ENCODE assay signal across 1 cellular context in the genomic region with DNA sequence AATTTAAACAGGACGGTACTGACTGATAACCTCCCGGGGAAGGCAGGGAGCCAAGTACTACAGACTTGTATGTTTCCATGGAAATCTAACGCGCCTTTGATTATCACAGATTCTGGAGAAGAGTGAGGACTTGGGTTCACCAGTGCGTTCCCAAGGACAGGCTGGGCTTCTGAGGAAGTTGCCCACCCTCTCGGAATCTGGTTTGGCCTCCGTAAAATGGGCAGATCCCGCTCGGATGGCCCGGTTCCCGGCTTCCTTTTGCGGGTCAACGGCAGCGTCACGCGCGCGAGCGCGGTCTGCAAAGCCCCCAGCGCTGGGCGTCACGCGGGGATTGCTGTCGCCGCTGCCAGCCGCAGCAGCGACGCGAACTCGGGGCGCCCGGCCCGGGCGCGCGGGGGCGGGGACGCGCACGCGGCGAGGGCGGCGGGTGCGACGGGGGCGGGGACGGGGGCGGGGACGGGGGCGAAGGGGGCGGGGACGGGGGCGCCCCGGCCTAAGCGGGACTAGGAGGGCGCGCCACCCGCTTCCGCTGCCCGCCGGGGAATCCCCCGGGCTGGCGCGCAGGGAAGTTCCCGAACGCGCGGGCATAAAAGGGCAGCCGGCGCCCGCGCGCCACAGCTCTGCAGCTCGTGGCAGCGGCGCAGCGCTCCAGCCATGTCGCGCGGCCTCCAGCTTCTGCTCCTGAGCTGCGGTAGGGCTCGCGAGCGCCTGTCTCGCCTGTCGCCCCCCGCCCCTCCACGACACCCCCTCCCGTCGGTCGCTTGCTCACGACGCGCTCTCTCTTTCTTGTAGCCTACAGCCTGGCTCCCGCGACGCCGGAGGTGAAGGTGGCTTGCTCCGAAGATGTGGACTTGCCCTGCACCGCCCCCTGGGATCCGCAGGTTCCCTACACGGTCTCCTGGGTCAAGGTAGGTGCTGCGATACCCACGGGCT.
TF ChIP-seq lines count a peak whose summit lies in the region.

CD83 (plus strand) TSS at position 615 of the 933 bp plus-strand sequence; CDS start at position 655, 40 bp downstream.

TF ChIP-seq in K562, 482 proteins besides CTCF, POLR2A, EP300 and RAD21 (continued from another document and continues in another):
- TF ChIP-seq MGA (IDR thresholded peaks at IDR 0.05) (peak; percentile 36; the same call in 1 of the 2 replicates), CREB1 (IDR thresholded peaks at IDR 0.05) (peak; percentile 77), CREB1 (CRISPR knock-in tag; IDR thresholded peaks at IDR 0.05) (no peak), KLF6 (CRISPR knock-in tag; IDR thresholded peaks at IDR 0.05; ENCODE audit: borderline replicate concordance) (no peak), TCFL5 (CRISPR knock-in tag; conservative IDR thresholded peaks at IDR 0.05) (no peak), ZBED1 (IDR thresholded peaks at IDR 0.05) (peak; percentile 89; the same call in 1 of the 2 replicates), ZFP30 (CRISPR knock-in tag; IDR thresholded peaks at IDR 0.05; ENCODE audit: borderline replicate concordance) (no peak), MYC (IDR thresholded peaks at IDR 0.05; ENCODE audit: low read depth, low read length) (peak; percentile 49; the same call in 1 of the 2 replicates), MYC (CRISPR knock-in tag; IDR thresholded peaks at IDR 0.05; ENCODE audit: borderline replicate concordance, low read depth) (no peak), SAFB (IDR thresholded peaks at IDR 0.05; ENCODE audit: borderline replicate concordance, low read depth, low read length) (peak; percentile 78), ZNF253 (CRISPR knock-in tag; conservative IDR thresholded peaks at IDR 0.05) (no peak), CREM (IDR thresholded peaks at IDR 0.05; ENCODE audit: low read depth) (peak; percentile 65; the same call in 1 of the 2 replicates), ESRRA (IDR thresholded peaks at IDR 0.05; ENCODE audit: borderline replicate concordance, low read depth) (peak; percentile 77), FOSL1 (tag; conservative IDR thresholded peaks at IDR 0.05) (no peak), ARID1B (IDR thresholded peaks at IDR 0.05) (peak; percentile 12; the same call in 1 of the 2 replicates), NFIC (IDR thresholded peaks at IDR 0.05) (peak; percentile 57), ATF1 (CRISPR knock-in tag; IDR thresholded peaks at IDR 0.05) (no peak), ATF1 (tag; IDR thresholded peaks at IDR 0.05) (peak; percentile 40; the same call in 1 of the 2 replicates), ETS2 (tag; IDR thresholded peaks at IDR 0.05; ENCODE audit: borderline replicate concordance, poor library complexity, severe bottlenecking) (no peak), ZNF780A (CRISPR knock-in tag; IDR thresholded peaks at IDR 0.05) (no peak), TAF1 (IDR thresholded peaks at IDR 0.05; ENCODE audit: control insufficient read depth, extremely low read depth, insufficient read depth, low read length, severe bottlenecking) (peak; percentile 29), ZNF639 (CRISPR knock-in tag; conservative IDR thresholded peaks at IDR 0.05 in 1 of 2, IDR thresholded peaks at IDR 0.05 in 1 of 2) (no peak), KDM5B (IDR thresholded peaks at IDR 0.05; ENCODE audit: insufficient replicate concordance, low read depth, low read length) (peak; percentile 54), KDM4B (IDR thresholded peaks at IDR 0.05; ENCODE audit: borderline replicate concordance in 2 of 2, low read depth in 1 of 2) (no peak), CXXC5 (CRISPR knock-in tag; IDR thresholded peaks at IDR 0.05) (peak; percentile 80), HNRNPL (IDR thresholded peaks at IDR 0.05; ENCODE audit: low read depth, low read length) (peak; percentile 58; the same call in 1 of the 2 replicates), BACH1 (tag; IDR thresholded peaks at IDR 0.05) (no peak), NFE2L1 (tag; IDR thresholded peaks at IDR 0.05; ENCODE audit: borderline replicate concordance, low read depth) (no peak), RNF2 (IDR thresholded peaks at IDR 0.05) (no peak)
- TF ChIP-seq, protein P1, sequence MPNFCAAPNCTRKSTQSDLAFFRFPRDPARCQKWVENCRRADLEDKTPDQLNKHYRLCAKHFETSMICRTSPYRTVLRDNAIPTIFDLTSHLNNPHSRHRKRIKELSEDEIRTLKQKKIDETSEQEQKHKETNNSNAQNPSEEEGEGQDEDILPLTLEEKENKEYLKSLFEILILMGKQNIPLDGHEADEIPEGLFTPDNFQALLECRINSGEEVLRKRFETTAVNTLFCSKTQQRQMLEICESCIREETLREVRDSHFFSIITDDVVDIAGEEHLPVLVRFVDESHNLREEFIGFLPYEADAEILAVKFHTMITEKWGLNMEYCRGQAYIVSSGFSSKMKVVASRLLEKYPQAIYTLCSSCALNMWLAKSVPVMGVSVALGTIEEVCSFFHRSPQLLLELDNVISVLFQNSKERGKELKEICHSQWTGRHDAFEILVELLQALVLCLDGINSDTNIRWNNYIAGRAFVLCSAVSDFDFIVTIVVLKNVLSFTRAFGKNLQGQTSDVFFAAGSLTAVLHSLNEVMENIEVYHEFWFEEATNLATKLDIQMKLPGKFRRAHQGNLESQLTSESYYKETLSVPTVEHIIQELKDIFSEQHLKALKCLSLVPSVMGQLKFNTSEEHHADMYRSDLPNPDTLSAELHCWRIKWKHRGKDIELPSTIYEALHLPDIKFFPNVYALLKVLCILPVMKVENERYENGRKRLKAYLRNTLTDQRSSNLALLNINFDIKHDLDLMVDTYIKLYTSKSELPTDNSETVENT (CRISPR knock-in tag; IDR thresholded peaks at IDR 0.05) = no peak
- TF ChIP-seq, protein P2, sequence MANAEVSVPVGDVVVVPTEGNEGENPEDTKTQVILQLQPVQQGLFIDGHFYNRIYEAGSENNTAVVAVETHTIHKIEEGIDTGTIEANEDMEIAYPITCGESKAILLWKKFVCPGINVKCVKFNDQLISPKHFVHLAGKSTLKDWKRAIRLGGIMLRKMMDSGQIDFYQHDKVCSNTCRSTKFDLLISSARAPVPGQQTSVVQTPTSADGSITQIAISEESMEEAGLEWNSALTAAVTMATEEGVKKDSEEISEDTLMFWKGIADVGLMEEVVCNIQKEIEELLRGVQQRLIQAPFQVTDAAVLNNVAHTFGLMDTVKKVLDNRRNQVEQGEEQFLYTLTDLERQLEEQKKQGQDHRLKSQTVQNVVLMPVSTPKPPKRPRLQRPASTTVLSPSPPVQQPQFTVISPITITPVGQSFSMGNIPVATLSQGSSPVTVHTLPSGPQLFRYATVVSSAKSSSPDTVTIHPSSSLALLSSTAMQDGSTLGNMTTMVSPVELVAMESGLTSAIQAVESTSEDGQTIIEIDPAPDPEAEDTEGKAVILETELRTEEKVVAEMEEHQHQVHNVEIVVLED (CRISPR knock-in tag; IDR thresholded peaks at IDR 0.05) = peak; percentile 52; the same call in 1 of the 2 replicates
